1 cellular context compared by ENCODE assay signal in the genomic region with DNA sequence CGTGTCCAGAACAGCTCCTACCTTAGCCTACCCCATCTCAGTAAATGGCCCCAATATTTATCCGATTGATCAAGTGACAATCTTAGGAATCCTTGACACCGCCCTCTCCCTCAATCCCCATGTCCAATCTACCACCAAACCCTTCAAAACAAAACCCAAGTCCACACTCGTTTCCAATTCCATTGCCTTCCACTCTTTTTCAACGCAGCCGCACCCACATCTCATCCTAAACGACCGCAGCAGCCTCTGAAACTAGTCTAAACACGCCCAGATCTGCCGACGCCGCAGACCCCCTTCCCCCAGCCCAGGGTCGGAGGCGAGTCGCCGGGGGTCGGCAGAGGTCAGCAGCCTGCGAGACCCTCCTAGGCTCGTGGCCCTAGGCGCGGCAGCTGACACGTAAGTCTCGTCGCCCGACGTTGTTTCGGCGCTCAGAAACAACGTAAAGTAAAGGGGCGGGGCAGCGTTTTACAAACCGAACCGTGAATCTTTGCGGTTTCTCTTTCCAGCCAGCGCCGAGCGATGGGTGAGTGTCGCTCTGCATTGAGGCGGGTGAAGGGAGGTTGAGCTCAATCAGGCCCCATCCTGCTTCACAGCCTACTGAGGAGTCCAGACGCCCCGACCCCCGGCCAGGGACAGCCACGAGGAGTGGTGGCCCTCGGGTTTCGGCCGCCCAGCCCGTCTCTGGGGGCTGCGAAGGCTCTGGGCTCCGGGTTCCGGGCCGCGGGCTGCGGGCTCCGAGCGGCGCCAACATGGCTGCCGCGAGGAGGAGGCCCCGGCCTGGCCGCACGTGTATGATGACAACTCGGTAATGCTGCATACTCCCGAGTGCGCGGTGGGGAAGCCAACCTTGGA.
TF ChIP-seq lines count a peak whose summit lies in the region.

A gene (plus strand): TSS at position 463 of the 852 bp plus-strand sequence. CDS start 57 bp downstream, at position 520.

TF ChIP-seq in HepG2, 621 proteins besides CTCF, POLR2A, EP300 and RAD21 (continued from another document and continues in another):
- TF ChIP-seq, protein P1, sequence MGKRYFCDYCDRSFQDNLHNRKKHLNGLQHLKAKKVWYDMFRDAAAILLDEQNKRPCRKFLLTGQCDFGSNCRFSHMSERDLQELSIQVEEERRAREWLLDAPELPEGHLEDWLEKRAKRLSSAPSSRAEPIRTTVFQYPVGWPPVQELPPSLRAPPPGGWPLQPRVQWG (CRISPR knock-in tag; IDR thresholded peaks at IDR 0.05; ENCODE audit: borderline replicate concordance, low read depth): no peak
- TF ChIP-seq, protein P2, sequence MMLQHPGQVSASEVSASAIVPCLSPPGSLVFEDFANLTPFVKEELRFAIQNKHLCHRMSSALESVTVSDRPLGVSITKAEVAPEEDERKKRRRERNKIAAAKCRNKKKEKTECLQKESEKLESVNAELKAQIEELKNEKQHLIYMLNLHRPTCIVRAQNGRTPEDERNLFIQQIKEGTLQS (CRISPR knock-in tag; IDR thresholded peaks at IDR 0.05): no peak
- TF ChIP-seq, protein P3, sequence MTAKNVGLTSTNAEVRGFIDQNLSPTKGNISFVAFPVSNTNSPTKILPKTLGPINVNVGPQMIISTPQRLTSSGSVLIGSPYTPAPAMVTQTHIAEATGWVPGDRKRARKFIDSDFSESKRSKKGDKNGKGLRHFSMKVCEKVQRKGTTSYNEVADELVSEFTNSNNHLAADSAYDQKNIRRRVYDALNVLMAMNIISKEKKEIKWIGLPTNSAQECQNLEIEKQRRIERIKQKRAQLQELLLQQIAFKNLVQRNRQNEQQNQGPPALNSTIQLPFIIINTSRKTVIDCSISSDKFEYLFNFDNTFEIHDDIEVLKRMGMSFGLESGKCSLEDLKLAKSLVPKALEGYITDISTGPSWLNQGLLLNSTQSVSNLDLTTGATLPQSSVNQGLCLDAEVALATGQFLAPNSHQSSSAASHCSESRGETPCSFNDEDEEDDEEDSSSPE (CRISPR knock-in tag; IDR thresholded peaks at IDR 0.05): peak; percentile 64
- TF ChIP-seq, protein P4, sequence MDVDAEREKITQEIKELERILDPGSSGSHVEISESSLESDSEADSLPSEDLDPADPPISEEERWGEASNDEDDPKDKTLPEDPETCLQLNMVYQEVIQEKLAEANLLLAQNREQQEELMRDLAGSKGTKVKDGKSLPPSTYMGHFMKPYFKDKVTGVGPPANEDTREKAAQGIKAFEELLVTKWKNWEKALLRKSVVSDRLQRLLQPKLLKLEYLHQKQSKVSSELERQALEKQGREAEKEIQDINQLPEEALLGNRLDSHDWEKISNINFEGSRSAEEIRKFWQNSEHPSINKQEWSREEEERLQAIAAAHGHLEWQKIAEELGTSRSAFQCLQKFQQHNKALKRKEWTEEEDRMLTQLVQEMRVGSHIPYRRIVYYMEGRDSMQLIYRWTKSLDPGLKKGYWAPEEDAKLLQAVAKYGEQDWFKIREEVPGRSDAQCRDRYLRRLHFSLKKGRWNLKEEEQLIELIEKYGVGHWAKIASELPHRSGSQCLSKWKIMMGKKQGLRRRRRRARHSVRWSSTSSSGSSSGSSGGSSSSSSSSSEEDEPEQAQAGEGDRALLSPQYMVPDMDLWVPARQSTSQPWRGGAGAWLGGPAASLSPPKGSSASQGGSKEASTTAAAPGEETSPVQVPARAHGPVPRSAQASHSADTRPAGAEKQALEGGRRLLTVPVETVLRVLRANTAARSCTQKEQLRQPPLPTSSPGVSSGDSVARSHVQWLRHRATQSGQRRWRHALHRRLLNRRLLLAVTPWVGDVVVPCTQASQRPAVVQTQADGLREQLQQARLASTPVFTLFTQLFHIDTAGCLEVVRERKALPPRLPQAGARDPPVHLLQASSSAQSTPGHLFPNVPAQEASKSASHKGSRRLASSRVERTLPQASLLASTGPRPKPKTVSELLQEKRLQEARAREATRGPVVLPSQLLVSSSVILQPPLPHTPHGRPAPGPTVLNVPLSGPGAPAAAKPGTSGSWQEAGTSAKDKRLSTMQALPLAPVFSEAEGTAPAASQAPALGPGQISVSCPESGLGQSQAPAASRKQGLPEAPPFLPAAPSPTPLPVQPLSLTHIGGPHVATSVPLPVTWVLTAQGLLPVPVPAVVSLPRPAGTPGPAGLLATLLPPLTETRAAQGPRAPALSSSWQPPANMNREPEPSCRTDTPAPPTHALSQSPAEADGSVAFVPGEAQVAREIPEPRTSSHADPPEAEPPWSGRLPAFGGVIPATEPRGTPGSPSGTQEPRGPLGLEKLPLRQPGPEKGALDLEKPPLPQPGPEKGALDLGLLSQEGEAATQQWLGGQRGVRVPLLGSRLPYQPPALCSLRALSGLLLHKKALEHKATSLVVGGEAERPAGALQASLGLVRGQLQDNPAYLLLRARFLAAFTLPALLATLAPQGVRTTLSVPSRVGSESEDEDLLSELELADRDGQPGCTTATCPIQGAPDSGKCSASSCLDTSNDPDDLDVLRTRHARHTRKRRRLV (CRISPR knock-in tag; IDR thresholded peaks at IDR 0.05): peak; percentile 91; the same call in 1 of the 2 replicates
- TF ChIP-seq EED (CRISPR knock-in tag; IDR thresholded peaks at IDR 0.05) (peak; percentile 91; the same call in 1 of the 2 replicates), TRIM24 (CRISPR knock-in tag; IDR thresholded peaks at IDR 0.05) (no peak), NR3C1 (CRISPR knock-in tag; IDR thresholded peaks at IDR 0.05) (no peak), DMAP1 (CRISPR knock-in tag; IDR thresholded peaks at IDR 0.05) (peak; percentile 96), DR1 (CRISPR knock-in tag; IDR thresholded peaks at IDR 0.05) (peak; percentile 97), ZNF563 (CRISPR knock-in tag; IDR thresholded peaks at IDR 0.05) (no peak; the same call in 1 of the 2 replicates), KDM3A (CRISPR knock-in tag; IDR thresholded peaks at IDR 0.05; ENCODE audit: low read depth) (peak; percentile 41; the same call in 1 of the 2 replicates), SMAD1 (CRISPR knock-in tag; IDR thresholded peaks at IDR 0.05; ENCODE audit: borderline replicate concordance, low read depth) (no peak; the same call in 1 of the 2 replicates), ZC3H4 (CRISPR knock-in tag; IDR thresholded peaks at IDR 0.05; ENCODE audit: borderline replicate concordance) (no peak), HDAC6 (IDR thresholded peaks at IDR 0.05; ENCODE audit: low read depth, low read length) (no peak), HOXA9 (CRISPR knock-in tag; IDR thresholded peaks at IDR 0.05; ENCODE audit: borderline replicate concordance) (no peak; the same call in 1 of the 2 replicates), ELF1 (CRISPR knock-in tag; IDR thresholded peaks at IDR 0.05) (peak; percentile 66), HDAC1 (CRISPR knock-in tag; IDR thresholded peaks at IDR 0.05) (peak; percentile 81), RFXANK (CRISPR knock-in tag; IDR thresholded peaks at IDR 0.05) (no peak; the same call in 1 of the 2 replicates), ZNF256 (CRISPR knock-in tag; conservative IDR thresholded peaks at IDR 0.05) (peak; percentile 96), SP2 (CRISPR knock-in tag; IDR thresholded peaks at IDR 0.05) (no peak; the same call in 1 of the 2 replicates), PHF5A (CRISPR knock-in tag; IDR thresholded peaks at IDR 0.05; ENCODE audit: low read depth, unreplicated experiment) (no peak), CENPX (CRISPR knock-in tag; IDR thresholded peaks at IDR 0.05) (no peak), SRF (IDR thresholded peaks at IDR 0.05; ENCODE audit: low read depth, low read length) (peak; percentile 82), SNAI1 (CRISPR knock-in tag; IDR thresholded peaks at IDR 0.05; ENCODE audit: borderline replicate concordance) (no peak), KDM6A (CRISPR knock-in tag; IDR thresholded peaks at IDR 0.05; ENCODE audit: low read depth) (no peak; the same call in 1 of the 2 replicates)
- TF ChIP-seq, protein P5, sequence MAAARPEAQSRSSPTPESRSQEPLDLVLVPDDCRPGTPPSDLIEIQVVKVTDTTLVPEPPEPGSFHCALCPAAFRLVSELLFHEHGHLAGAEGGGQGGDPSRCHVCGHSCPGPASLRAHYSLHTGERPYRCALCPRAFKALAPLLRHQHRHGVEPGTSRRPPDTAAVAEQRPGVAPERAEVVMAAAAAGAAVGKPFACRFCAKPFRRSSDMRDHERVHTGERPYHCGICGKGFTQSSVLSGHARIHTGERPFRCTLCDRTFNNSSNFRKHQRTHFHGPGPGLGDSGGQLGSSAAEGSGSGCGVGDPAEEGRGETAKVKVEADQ (CRISPR knock-in tag; IDR thresholded peaks at IDR 0.05; ENCODE audit: borderline replicate concordance): no peak; the same call in 1 of the 2 replicates
- TF ChIP-seq, protein P6, sequence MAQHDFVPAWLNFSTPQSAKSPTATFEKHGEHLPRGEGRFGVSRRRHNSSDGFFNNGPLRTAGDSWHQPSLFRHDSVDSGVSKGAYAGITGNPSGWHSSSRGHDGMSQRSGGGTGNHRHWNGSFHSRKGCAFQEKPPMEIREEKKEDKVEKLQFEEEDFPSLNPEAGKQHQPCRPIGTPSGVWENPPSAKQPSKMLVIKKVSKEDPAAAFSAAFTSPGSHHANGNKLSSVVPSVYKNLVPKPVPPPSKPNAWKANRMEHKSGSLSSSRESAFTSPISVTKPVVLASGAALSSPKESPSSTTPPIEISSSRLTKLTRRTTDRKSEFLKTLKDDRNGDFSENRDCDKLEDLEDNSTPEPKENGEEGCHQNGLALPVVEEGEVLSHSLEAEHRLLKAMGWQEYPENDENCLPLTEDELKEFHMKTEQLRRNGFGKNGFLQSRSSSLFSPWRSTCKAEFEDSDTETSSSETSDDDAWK (CRISPR knock-in tag; IDR thresholded peaks at IDR 0.05): no peak
- TF ChIP-seq, protein P7, sequence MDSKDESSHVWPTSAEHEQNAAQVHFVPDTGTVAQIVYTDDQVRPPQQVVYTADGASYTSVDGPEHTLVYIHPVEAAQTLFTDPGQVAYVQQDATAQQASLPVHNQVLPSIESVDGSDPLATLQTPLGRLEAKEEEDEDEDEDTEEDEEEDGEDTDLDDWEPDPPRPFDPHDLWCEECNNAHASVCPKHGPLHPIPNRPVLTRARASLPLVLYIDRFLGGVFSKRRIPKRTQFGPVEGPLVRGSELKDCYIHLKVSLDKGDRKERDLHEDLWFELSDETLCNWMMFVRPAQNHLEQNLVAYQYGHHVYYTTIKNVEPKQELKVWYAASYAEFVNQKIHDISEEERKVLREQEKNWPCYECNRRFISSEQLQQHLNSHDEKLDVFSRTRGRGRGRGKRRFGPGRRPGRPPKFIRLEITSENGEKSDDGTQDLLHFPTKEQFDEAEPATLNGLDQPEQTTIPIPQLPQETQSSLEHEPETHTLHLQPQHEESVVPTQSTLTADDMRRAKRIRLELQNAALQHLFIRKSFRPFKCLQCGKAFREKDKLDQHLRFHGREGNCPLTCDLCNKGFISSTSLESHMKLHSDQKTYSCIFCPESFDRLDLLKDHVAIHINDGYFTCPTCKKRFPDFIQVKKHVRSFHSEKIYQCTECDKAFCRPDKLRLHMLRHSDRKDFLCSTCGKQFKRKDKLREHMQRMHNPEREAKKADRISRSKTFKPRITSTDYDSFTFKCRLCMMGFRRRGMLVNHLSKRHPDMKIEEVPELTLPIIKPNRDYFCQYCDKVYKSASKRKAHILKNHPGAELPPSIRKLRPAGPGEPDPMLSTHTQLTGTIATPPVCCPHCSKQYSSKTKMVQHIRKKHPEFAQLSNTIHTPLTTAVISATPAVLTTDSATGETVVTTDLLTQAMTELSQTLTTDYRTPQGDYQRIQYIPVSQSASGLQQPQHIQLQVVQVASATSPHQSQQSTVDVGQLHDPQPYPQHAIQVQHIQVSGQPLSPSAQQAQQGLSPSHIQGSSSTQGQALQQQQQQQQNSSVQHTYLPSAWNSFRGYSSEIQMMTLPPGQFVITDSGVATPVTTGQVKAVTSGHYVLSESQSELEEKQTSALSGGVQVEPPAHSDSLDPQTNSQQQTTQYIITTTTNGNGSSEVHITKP (CRISPR knock-in tag; IDR thresholded peaks at IDR 0.05; ENCODE audit: low read depth): 0 out of 2 replicates have a peak, but pooled peaks have one; percentile 38
- TF ChIP-seq, protein P8, sequence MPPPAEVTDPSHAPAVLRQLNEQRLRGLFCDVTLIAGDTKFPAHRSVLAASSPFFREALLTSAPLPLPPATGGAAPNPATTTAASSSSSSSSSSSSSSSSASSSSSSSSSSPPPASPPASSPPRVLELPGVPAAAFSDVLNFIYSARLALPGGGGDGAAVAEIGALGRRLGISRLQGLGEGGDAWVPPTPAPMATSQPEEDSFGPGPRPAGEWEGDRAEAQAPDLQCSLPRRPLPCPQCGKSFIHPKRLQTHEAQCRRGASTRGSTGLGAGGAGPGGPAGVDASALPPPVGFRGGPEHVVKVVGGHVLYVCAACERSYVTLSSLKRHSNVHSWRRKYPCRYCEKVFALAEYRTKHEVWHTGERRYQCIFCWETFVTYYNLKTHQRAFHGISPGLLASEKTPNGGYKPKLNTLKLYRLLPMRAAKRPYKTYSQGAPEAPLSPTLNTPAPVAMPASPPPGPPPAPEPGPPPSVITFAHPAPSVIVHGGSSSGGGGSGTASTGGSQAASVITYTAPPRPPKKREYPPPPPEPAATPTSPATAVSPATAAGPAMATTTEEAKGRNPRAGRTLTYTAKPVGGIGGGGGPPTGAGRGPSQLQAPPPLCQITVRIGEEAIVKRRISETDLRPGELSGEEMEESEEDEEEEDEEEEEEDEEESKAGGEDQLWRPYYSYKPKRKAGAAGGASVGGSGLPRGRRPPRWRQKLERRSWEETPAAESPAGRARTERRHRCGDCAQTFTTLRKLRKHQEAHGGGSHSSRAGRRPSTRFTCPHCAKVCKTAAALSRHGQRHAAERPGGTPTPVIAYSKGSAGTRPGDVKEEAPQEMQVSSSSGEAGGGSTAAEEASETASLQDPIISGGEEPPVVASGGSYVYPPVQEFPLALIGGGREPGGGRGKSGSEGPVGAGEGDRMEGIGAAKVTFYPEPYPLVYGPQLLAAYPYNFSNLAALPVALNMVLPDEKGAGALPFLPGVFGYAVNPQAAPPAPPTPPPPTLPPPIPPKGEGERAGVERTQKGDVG (CRISPR knock-in tag; IDR thresholded peaks at IDR 0.05; ENCODE audit: borderline replicate concordance): peak; percentile 74; the same call in 1 of the 2 replicates
- TF ChIP-seq, protein P9, sequence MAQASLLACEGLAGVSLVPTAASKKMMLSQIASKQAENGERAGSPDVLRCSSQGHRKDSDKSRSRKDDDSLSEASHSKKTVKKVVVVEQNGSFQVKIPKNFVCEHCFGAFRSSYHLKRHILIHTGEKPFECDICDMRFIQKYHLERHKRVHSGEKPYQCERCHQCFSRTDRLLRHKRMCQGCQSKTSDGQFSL (CRISPR knock-in tag; IDR thresholded peaks at IDR 0.05): 0 out of 2 replicates have a peak, but pooled peaks have one; percentile 16
